In the genomic region with DNA sequence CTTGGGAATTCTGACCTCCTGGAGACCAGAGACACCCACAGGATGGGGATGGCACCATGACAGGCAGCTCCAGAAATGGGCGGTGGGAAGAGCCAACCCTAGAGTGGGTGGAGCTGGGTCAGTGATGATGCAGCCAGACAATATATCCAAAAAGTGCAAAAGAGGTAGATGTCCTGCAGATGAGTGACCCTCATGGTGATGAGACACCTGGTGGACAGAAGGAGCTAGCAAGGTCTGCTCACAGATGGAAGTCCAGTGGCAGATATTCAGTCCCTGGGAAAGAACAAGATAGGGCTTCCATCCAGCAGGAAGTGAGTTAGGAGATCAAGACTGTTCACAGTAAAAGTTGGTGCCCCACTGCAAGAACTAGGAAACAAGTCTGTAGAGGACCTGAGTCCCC, we compare ENCODE assay signal across 27 cellular contexts. TPM values are rescaled to one million over a fixed set of nuclear protein-coding genes. Genes with fewer than 3 reads are reported as not detected.
DNase-seq lines count a peak whose midpoint lies in the region; ATAC-seq and TF ChIP-seq lines count a peak whose summit lies in the region.
"Had no signal": no experiment of that assay in that cellular context is flagged by ENCODE, and none has a peak within 500 bp of the region (broad histone marks: within the 10 kb centered on the region; RNA-seq: fewer than 3 reads in every experiment).

No MANE protein-coding gene starts in this region.

- 50% methylated on average over 1 of the region's 1 CpG for WGBS in right lobe of liver (ENCODE audit: insufficient coverage, low coverage, low lambda C conversion rate, missing lambda C conversion rate)

- H3K27me3 ChIP-seq in H7 (ENCODE audit: control insufficient read depth, insufficient read depth, low read length) (no peaks in the 10 kb centered on the region), PC-3 (ENCODE audit: low read length) (no peaks in the 10 kb centered on the region), right lobe of liver (no peaks in the 10 kb centered on the region)
- H3K27me3 ChIP-seq: BLaER1, heart right ventricle, transverse colon had no signal

- TF ChIP-seq CTCF in PC-3 (conservative IDR thresholded peaks at IDR 0.05; ENCODE audit: low read depth, low read length) (peak; percentile 41; the same call in 1 of the 2 replicates), choroid plexus epithelial cell (conservative IDR thresholded peaks at IDR 0.05; ENCODE audit: low read depth, low read length) (peak; percentile 36), right lobe of liver (IDR thresholded peaks at IDR 0.05) (peak; percentile 29 to 47 (median 41))

- H3F3A ChIP-seq in PC-3 (ENCODE audit: low read length, unreplicated experiment) = no peaks in the 10 kb centered on the region

- H4K20me1 ChIP-seq in PC-3 (ENCODE audit: low read length) = no peaks in the 10 kb centered on the region
- H4K20me1 ChIP-seq: BLaER1 had no signal

- POLR2A ChIA-PET in PC-3 (lab: Charles Lee; ENCODE audit: unreplicated experiment) = interaction anchor here (0.6 kb wide), 1 partner anchor 351 kb away, joined by 4 read pairs; no protein-coding TSS in a partner anchor

- no peaks in the 10 kb centered on the region for H3K9me2 ChIP-seq in PC-3 (replicated peaks; ENCODE audit: low read length)

- H3K4me3 ChIP-seq in H7 (ENCODE audit: insufficient read depth, low read depth, low read length) = no peak overlapping the region
- no peak overlapping the region for H3K4me3 ChIP-seq in PC-3 (ENCODE audit: low read length)
- H3K4me3 ChIP-seq in choroid plexus epithelial cell (ENCODE audit: low read depth, low read length) = no peak overlapping the region
- H3K4me3 ChIP-seq in right lobe of liver = no peak overlapping the region
- H3K4me3 ChIP-seq: BLaER1, heart right ventricle, transverse colon had no signal

- peaks cover 16% of the 10 kb centered on the region for H3K4me1 ChIP-seq in PC-3 (ENCODE audit: insufficient read depth, low read length)
- no peaks in the 10 kb centered on the region for H3K4me1 ChIP-seq in right lobe of liver
- H3K4me1 ChIP-seq: transverse colon had no signal

- no peak overlapping the region for H2AFZ ChIP-seq in PC-3 (ENCODE audit: low read length)

- no peak overlapping the region for H3K27ac ChIP-seq in PC-3 (ENCODE audit: low read length)
- no peak overlapping the region for H3K27ac ChIP-seq in right lobe of liver
- H3K27ac ChIP-seq: BLaER1, heart right ventricle, RWPE1, transverse colon had no signal

- no peak for TF ChIP-seq POLR2A in right lobe of liver (IDR thresholded peaks at IDR 0.05)

- H3K36me3 ChIP-seq in H7 (replicated peaks; ENCODE audit: control insufficient read depth, insufficient read depth, low read length) (no peaks in the 10 kb centered on the region), PC-3 (ENCODE audit: low read depth, low read length) (no peaks in the 10 kb centered on the region), right lobe of liver (no peaks in the 10 kb centered on the region)
- H3K36me3 ChIP-seq: BLaER1, heart right ventricle, transverse colon had no signal

- no peak for ATAC-seq in PC-3
- ATAC-seq in right lobe of liver = peak; percentile 80 to 89 (median 84)
- no peak for ATAC-seq in HG03280 (IDR thresholded peaks at IDR 0.05; ENCODE audit: unreplicated experiment)
- ATAC-seq: sciatic nerve had no signal

- H3K9me3 ChIP-seq in PC-3 (ENCODE audit: low read length) (no peaks in the 10 kb centered on the region), right lobe of liver (no peaks in the 10 kb centered on the region)
- H3K9me3 ChIP-seq: transverse colon had no signal

- H3K9ac ChIP-seq in PC-3 (ENCODE audit: low read length) = no peak overlapping the region
- H3K9ac ChIP-seq: BLaER1 had no signal

- no peaks in the 10 kb centered on the region for H3K79me2 ChIP-seq in PC-3 (ENCODE audit: low read length)

- intact Hi-C loops in PC-3 (cut with micrococcal nuclease) (loop anchor here (2.0 kb wide), 1 partner anchor 31 kb away; no protein-coding TSS in a partner anchor), right lobe of liver (cut with DNase I) (no loop called here)

- CTCF ChIA-PET in PC-3 (lab: Charles Lee) = interaction anchor here (0.6 kb wide), 2 partner anchors 200 to 253 kb away, joined by 4 to 6 read pairs; no protein-coding TSS in a partner anchor

- DNase-seq in H7 (peak; percentile 27), PC-3 (peak; percentile 11), choroid plexus epithelial cell (ENCODE audit: low read depth) (no peak), right lobe of liver (no peak), SHP77 treated with DMSO at 0.1 percent for 48 hours (lab: John Stamatoyannopoulos, UW) (no peak), anterior cingulate cortex (lab: John Stamatoyannopoulos, UW) (no peak)
- DNase-seq: activated CD4-positive, alpha-beta T cell treated with anti-CD3 and anti-CD28 coated beads, Interleukin-2, amount 10 ng/mL, durations not matched to agents 24 days and 14 days; activated gamma-delta T cell; activated T-cell treated with anti-CD3 and anti-CD28 coated beads, Interleukin-2, amount 50 U/mL, for 24 hours; cerebellar nuclear complex; COR-L47; DMS79 treated with DMSO at 0.1 percent for 48 hours; foreskin fibroblast; heart right ventricle; KG1; MM.1S; NCI-H1417; NCI-H446 treated with DMSO at 0.1 percent for 48 hours; NCI-H82; posterior cingulate gyrus; stimulated activated CD4-positive, alpha-beta T cell treated with anti-CD3 and anti-CD28 coated beads, Interleukin-12 subunit alpha, Interleukin-12 subunit beta, amount 100 ng/mL, for 4 hours; stimulated activated CD4-positive, alpha-beta T cell treated with anti-CD3 and anti-CD28 coated beads, Interleukin-4, amount 100 ng/mL, for 1 hour; transverse colon had no signal

- no TSS peak for BruUV-seq in PC-3 (replicated peaks; lab: Mats Ljungman, UMichigan)

- H3K4me2 ChIP-seq in PC-3 (ENCODE audit: low read length) = no peak overlapping the region
- H3K4me2 ChIP-seq: BLaER1 had no signal

RNA-seq across cellular contexts. Expression of gene GRB10, which starts 19.2 kb away (rescaled TPM):
- 92.9 and 110 TPM in 2 replicates for total RNA-seq in H7 (2014; rRNA removed; shearing (Covaris generic))
- total RNA-seq in PC-3 (2014; rRNA removed) = 61.3 and 89.8 TPM in 2 replicates
- total RNA-seq in right lobe of liver = 10 to 100 TPM; 24.9 to 55.5 (median 40.0) TPM

Comparison
In these comparisons a context has a peak if more than half of its experiments do, and no peak if none do; other contexts are left out.
1. DNase-seq: peak in H7 (single experiment) and PC-3 (single experiment); none in choroid plexus epithelial cell (single experiment), right lobe of liver (0 of 3), SHP77 treated with DMSO at 0.1 percent for 48 hours (single experiment) and anterior cingulate cortex (0 of 58).
2. ATAC-seq: peak in right lobe of liver (4 of 4); none in PC-3 (single experiment) and HG03280 (single experiment).
3. Peak in every context shown above with its lines, with median percentiles within 50 percentile points of each other: CTCF ChIP-seq.